Comparison of ENCODE assay signal across 13 cellular contexts in genomic region chr7:30169585-30169978, GRCh38. TPM values are rescaled to one million over a fixed set of nuclear protein-coding genes. Genes with fewer than 3 reads are reported as not detected.
A peak's percentile ranks its signal among the peaks of the same experiment; 100 is the strongest.
DNase-seq lines count a peak whose midpoint lies in the region; ATAC-seq, FAIRE-seq and TF ChIP-seq lines count a peak whose summit lies in the region.
"Had no signal": no experiment of that assay in that cellular context is flagged by ENCODE, and none has a peak within 500 bp of the region (broad histone marks: within the 10 kb centered on the region; RNA-seq: fewer than 3 reads in every experiment).

No MANE protein-coding gene starts in this region.

- H4K5ac ChIP-seq in H1 (ENCODE audit: insufficient read length, low read depth, low read length), result no peak overlapping the region

- CTCF ChIA-PET in H1 (lab: Charles Lee; ENCODE audit: partially characterized antibody), result interaction anchor here (2.2 to 4.8 kb wide), 3 partner anchors 9 to 106 kb away, joined by 5 to 22 read pairs (median 10); no protein-coding TSS in a partner anchor
- CTCF ChIA-PET in activated naive CD4-positive, alpha-beta T cell treated with anti-CD3 and anti-CD28 coated beads, Interleukin-2, amount 10 ng/mL, durations not matched to agents 7 days and 5 days (lab: Charles Lee), result no interaction called here

- peak overlapping the region; percentile 61; the same call in 1 of the 2 replicates for H2BK15ac ChIP-seq in H1 (ENCODE audit: low read length)

- TF ChIP-seq EP300 in H1 (IDR thresholded peaks at IDR 0.05; ENCODE audit: borderline replicate concordance in 1 of 2, low read depth in 2 of 2, low read length in 2 of 2), result no peak

- 86% methylated on average over 2 of the region's 2 CpGs; no CpG with 5 or more reads in 1 of the 2 experiments for WGBS in H1 (ENCODE audit: extremely low coverage in 1 of 2, insufficient coverage in 1 of 2, insufficient read length in 1 of 2, insufficient replicate concordance in 2 of 2, low coverage in 1 of 2, low lambda C conversion rate in 2 of 2, missing lambda C conversion rate in 1 of 2), 2 experiments

- no peak overlapping the region for H2BK120ac ChIP-seq in H1 (replicated peaks; ENCODE audit: low read depth, low read length)

- H4K20me1 ChIP-seq in H1 (replicated peaks in 1 of 2; ENCODE audit: control insufficient read depth in 1 of 2, insufficient read depth in 2 of 2, low read length in 2 of 2), result peaks cover 0 to 2% of the 10 kb centered on the region in 2 experiments
- H4K20me1 ChIP-seq: BLaER1 had no signal

- H2AFZ ChIP-seq in H1 (ENCODE audit: low read length), result no peak overlapping the region

- H4K8ac ChIP-seq in H1 (ENCODE audit: extremely low read depth, insufficient read depth, low read length), result no peak overlapping the region

- H2AK5ac ChIP-seq in H1 (ENCODE audit: low read depth, low read length), result peak overlapping the region; percentile 46; the same call in 1 of the 2 replicates

- intact Hi-C loops in CD14-positive monocyte (cut with micrococcal nuclease) (loop anchor here (5.0 to 10.0 kb wide), 4 partner anchors 55 to 255 kb away; partner anchors contain the start of gene ZNRF2 (in 1 of the 2)), gastrocnemius medialis (cut with DNase I; ENCODE audit: low total_unique reads) (no loop called here)

- peak overlapping the region; percentile 53 to 58; a peak in 2 of 4 replicates for H3K4me2 ChIP-seq in H1 (ENCODE audit: insufficient read depth in 1 of 2, low read depth in 2 of 2, low read length in 2 of 2)
- H3K4me2 ChIP-seq: BLaER1 had no signal

- peak overlapping the region; percentile 46; the same call in 1 of the 2 replicates for H2BK5ac ChIP-seq in H1 (ENCODE audit: low read depth, low read length)

- H3K23ac ChIP-seq in H1 (ENCODE audit: insufficient read length), result no peak overlapping the region

- no peak overlapping the region for H3K4ac ChIP-seq in H1 (replicated peaks; ENCODE audit: insufficient read length, low read depth, low read length)

- H3K79me2 ChIP-seq in H1 (ENCODE audit: control insufficient read depth in 1 of 2, insufficient read depth in 2 of 2, low read length in 2 of 2), result no peaks in the 10 kb centered on the region

- H3K4me3 ChIP-seq in H1 (ENCODE audit: extremely low read depth in 1 of 4, insufficient read depth in 2 of 4, low read depth in 3 of 4, low read length in 4 of 4), result peak overlapping the region in 1 of 4 experiments; percentile 36; a peak in 1 of 8 replicates
- H3K4me3 ChIP-seq in gastrocnemius medialis, result no peak overlapping the region
- H3K4me3 ChIP-seq: BLaER1 had no signal

- H3K27ac Mint-ChIP-seq in CD14-positive monocyte, result peak overlapping the region in 5 of 7 donors; percentile 35 to 93 (median 58)
- H3K27ac Mint-ChIP-seq in activated naive CD4-positive, alpha-beta T cell treated with anti-CD3 and anti-CD28 coated beads, Interleukin-2, amount 10 ng/mL, durations not matched to agents 7 days and 5 days, result no peak overlapping the region

- POLR2A ChIA-PET in H1 (lab: Charles Lee; ENCODE audit: partially characterized antibody), result interaction anchor here (0.9 to 1.4 kb wide), 3 partner anchors 10 to 12 kb away, joined by 3 read pairs; no protein-coding TSS in a partner anchor

- H3K27me3 ChIP-seq in H1 (replicated peaks in 1 of 4; ENCODE audit: control insufficient read depth in 3 of 4, extremely low read depth in 1 of 4, insufficient read depth in 3 of 4, low read length in 3 of 4) (peaks cover 0 to 12% (median 7%) of the 10 kb centered on the region in 4 experiments; a peak in 5 of 7 replicates), gastrocnemius medialis (no peaks in the 10 kb centered on the region)
- H3K27me3 ChIP-seq: BLaER1 had no signal

- peak overlapping the region; percentile 80 for H2BK12ac ChIP-seq in H1 (ENCODE audit: low read depth, low read length)

- H3K27ac ChIP-seq in H1 (ENCODE audit: low read depth, low read length), result no peak overlapping the region
- peak overlapping the region in 3 of 4 donors; percentile 39 to 49 (median 46) for H3K27ac ChIP-seq in gastrocnemius medialis
- H3K27ac ChIP-seq: BLaER1 had no signal

- DNase-seq in CD14-positive monocyte (ENCODE audit: low spot score), result no peak
- peak; percentile 96 for DNase-seq in M059J (ENCODE audit: low read depth)
- no peak for DNase-seq in H1 (ENCODE audit: low read depth in 1 of 2, low spot score in 2 of 2)
- no peak for DNase-seq in gastrocnemius medialis
- DNase-seq in MV-4-11 (lab: John Stamatoyannopoulos, UW), result no peak
- DNase-seq in activated naive CD4-positive, alpha-beta T cell treated with anti-CD3 and anti-CD28 coated beads, Interleukin-2, amount 10 ng/mL, durations not matched to agents 7 days and 5 days, result no peak
- DNase-seq: activated CD4-positive, CD25-positive, alpha-beta regulatory T cell; H7; occipital lobe had no signal

- no peak for TF ChIP-seq RAD21 in H1 (IDR thresholded peaks at IDR 0.05 in 1 of 2, conservative IDR thresholded peaks at IDR 0.05 in 1 of 2; ENCODE audit: low read depth in 2 of 2, low read length in 2 of 2)

- in situ Hi-C loops in gastrocnemius medialis (cut with MboI; ENCODE audit: low sequenced_read_pairs in 4 of 4), result loop anchor here (5.0 to 25.0 kb wide), 5 partner anchors 105 to 393 kb away; partner anchors contain the start of gene ZNRF2 (in 2 of the 4)

- H3K9ac ChIP-seq in H1 (replicated peaks in 1 of 4; ENCODE audit: extremely low read depth in 1 of 4, low read depth in 3 of 4, low read length in 3 of 4), result no peak overlapping the region; a peak in 1 of 7 replicates
- H3K9ac ChIP-seq: BLaER1 had no signal

- no peaks in the 10 kb centered on the region for H3K79me1 ChIP-seq in H1 (ENCODE audit: low read depth, low read length)

- TF ChIP-seq CTCF in CD14-positive monocyte (IDR thresholded peaks at IDR 0.05) (no peak), H1 (IDR thresholded peaks at IDR 0.05; ENCODE audit: control extremely low read depth in 1 of 3, insufficient read depth in 1 of 3, low read depth in 1 of 3, low read length in 3 of 3) (no peak), gastrocnemius medialis (IDR thresholded peaks at IDR 0.05 in 4 of 5, conservative IDR thresholded peaks at IDR 0.05 in 1 of 5) (no peak)

- H2BK20ac ChIP-seq in H1 (ENCODE audit: low read length), result peak overlapping the region; percentile 94

- ATAC-seq in gastrocnemius medialis (no peak), GM21576 (IDR thresholded peaks at IDR 0.05; ENCODE audit: unreplicated experiment) (no peak), HG02973 (IDR thresholded peaks at IDR 0.05; ENCODE audit: unreplicated experiment) (no peak)

- no peak overlapping the region for H3K14ac ChIP-seq in H1 (ENCODE audit: insufficient read length)

- no peak overlapping the region for H3K4me3 Mint-ChIP-seq in CD14-positive monocyte
- no peak overlapping the region for H3K4me3 Mint-ChIP-seq in activated naive CD4-positive, alpha-beta T cell treated with anti-CD3 and anti-CD28 coated beads, Interleukin-2, amount 10 ng/mL, durations not matched to agents 7 days and 5 days

- H3K56ac ChIP-seq in H1 (replicated peaks; ENCODE audit: insufficient read length, low read depth, low read length), result no peak overlapping the region

- H3K27me3 Mint-ChIP-seq in CD14-positive monocyte (ENCODE audit: low read depth in 3 of 3), result no peaks in the 10 kb centered on the region
- H3K27me3 Mint-ChIP-seq in activated naive CD4-positive, alpha-beta T cell treated with anti-CD3 and anti-CD28 coated beads, Interleukin-2, amount 10 ng/mL, durations not matched to agents 7 days and 5 days, result peaks cover 26% of the 10 kb centered on the region

- peak overlapping the region; percentile 57 for H4K91ac ChIP-seq in H1 (replicated peaks; ENCODE audit: insufficient read length, low read length)

- no peaks in the 10 kb centered on the region for H3K9me3 Mint-ChIP-seq in CD14-positive monocyte
- no peaks in the 10 kb centered on the region for H3K9me3 Mint-ChIP-seq in activated naive CD4-positive, alpha-beta T cell treated with anti-CD3 and anti-CD28 coated beads, Interleukin-2, amount 10 ng/mL, durations not matched to agents 7 days and 5 days

- H3K36me3 Mint-ChIP-seq in CD14-positive monocyte, result peaks cover 0 to 16% of the 10 kb centered on the region in 2 donors
- no peaks in the 10 kb centered on the region for H3K36me3 Mint-ChIP-seq in activated naive CD4-positive, alpha-beta T cell treated with anti-CD3 and anti-CD28 coated beads, Interleukin-2, amount 10 ng/mL, durations not matched to agents 7 days and 5 days

- TF ChIP-seq POLR2A in H1 (IDR thresholded peaks at IDR 0.05; ENCODE audit: control extremely low read depth in 1 of 2, low read depth in 2 of 2, low read length in 2 of 2), result no peak
- no peak for TF ChIP-seq POLR2A in gastrocnemius medialis (IDR thresholded peaks at IDR 0.05)

- FAIRE-seq in H1 (lab: Jason Lieb, UNC), result no peak
- FAIRE-seq: colon had no signal

- H3K23me2 ChIP-seq in H1 (ENCODE audit: low read depth, low read length), result no peaks in the 10 kb centered on the region; the same call in 1 of the 2 replicates

- peaks cover 76% of the 10 kb centered on the region for H3K4me1 Mint-ChIP-seq in CD14-positive monocyte
- peaks cover under 1% of the 10 kb centered on the region for H3K4me1 Mint-ChIP-seq in activated naive CD4-positive, alpha-beta T cell treated with anti-CD3 and anti-CD28 coated beads, Interleukin-2, amount 10 ng/mL, durations not matched to agents 7 days and 5 days

- peaks cover 8 to 25% (median 20%) of the 10 kb centered on the region in 4 experiments for H3K4me1 ChIP-seq in H1 (replicated peaks in 1 of 4; ENCODE audit: control insufficient read depth in 3 of 4, insufficient read depth in 4 of 4, low read length in 3 of 4)
- peaks cover 36 to 39% of the 10 kb centered on the region in 2 donors for H3K4me1 ChIP-seq in gastrocnemius medialis

- H3K36me3 ChIP-seq in H1 (ENCODE audit: control insufficient read depth in 2 of 4, insufficient read depth in 4 of 4, low read length in 3 of 4) (no peaks in the 10 kb centered on the region), gastrocnemius medialis (no peaks in the 10 kb centered on the region)
- H3K36me3 ChIP-seq: BLaER1 had no signal

- no peaks in the 10 kb centered on the region for H3K9me3 ChIP-seq in H1 (ENCODE audit: insufficient read depth in 2 of 2, low read depth in 1 of 2, low read length in 1 of 2)
- H3K9me3 ChIP-seq in gastrocnemius medialis, result no peaks in the 10 kb centered on the region
- H3K9me3 ChIP-seq: BLaER1 had no signal

- H3K18ac ChIP-seq in H1 (ENCODE audit: extremely low read depth, low read length), result peak overlapping the region; percentile 19; the same call in 1 of the 2 replicates

RNA-seq across cellular contexts. Expression of gene MTURN, which starts 34.8 kb away (rescaled TPM):
- polyA plus RNA-seq in CD14-positive monocyte (1 to 10 TPM; 5.9 to 7.5 TPM), H1 (2011; rRNA removed) (2.2 and 2.6 TPM in 2 replicates)
- total RNA-seq in M059J (2014; rRNA removed; shearing (Covaris generic)), result 0.42 and 3.8 TPM in 2 replicates
- 5.3 and 5.8 TPM in 2 replicates for total RNA-seq in H1 (2021; fragmentation: NEBNext Ultra II Directional; extraction: Animal tissue kit (Norgen Biotek cat#: 25700))
- 4.2 TPM for polyA plus RNA-seq in H1 (2011; cell fraction: cytosol; rRNA removed)
- polyA plus RNA-seq in H1 (2011; cell fraction: nucleus; rRNA removed), result 6.0 TPM
- polyA plus RNA-seq in H1 (2012, experiment 1 of 2), result 4.3 to 5.8 TPM (median 4.6 TPM) in 4 replicates
- polyA plus RNA-seq in H1 (2012, experiment 2 of 2), result 0.85 TPM
- polyA plus RNA-seq in H1 (2013, experiment 1 of 2), result 3.1 TPM
- 2.7 TPM for polyA plus RNA-seq in H1 (2013, experiment 2 of 2)
- 5.8 and 5.9 TPM in 2 replicates for polyA minus RNA-seq in H1 (2011; rRNA and poly(A)+ RNA removed)
- 3.5 TPM for polyA minus RNA-seq in H1 (2011; cell fraction: cytosol; rRNA and poly(A)+ RNA removed)
- polyA minus RNA-seq in H1 (2011; cell fraction: nucleus; rRNA and poly(A)+ RNA removed), result 6.3 TPM
- total RNA-seq in gastrocnemius medialis, result 10 to 100 TPM; 32.9 to 81.9 (median 44.7) TPM
